ENCODE assay signal across 2 cellular contexts in the genomic region with DNA sequence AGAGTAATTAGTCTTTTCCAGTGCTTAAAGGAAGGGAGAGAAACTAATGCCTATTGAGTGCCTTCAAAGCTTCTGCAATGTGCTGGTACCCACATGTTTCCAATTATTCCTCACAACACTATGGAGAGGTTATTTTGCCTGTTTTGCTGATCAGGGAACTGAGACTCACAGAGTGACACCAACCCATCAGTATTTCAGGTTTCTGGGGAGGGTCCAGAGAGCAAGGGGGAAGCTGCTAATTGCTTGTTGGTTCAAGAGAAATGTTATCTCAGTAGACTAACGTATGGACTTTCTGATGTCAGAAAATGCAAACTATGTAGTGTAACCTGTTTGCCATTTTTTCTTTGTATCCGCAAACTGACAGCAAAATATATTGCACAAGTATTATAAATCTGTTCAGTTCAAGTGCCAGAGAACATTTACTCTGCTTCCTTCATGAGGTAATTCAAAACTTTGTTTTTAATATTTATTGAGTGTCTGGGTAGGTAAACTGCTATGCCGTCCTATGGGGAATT.
TF ChIP-seq lines count a peak whose summit lies in the region.

No MANE protein-coding gene starts in this region.

TF ChIP-seq in SK-N-SH, 30 proteins besides CTCF, POLR2A, EP300 and RAD21 (continued from another document):
- TF ChIP-seq FOXJ3 (CRISPR knock-in tag; IDR thresholded peaks at IDR 0.05) (no peak), TEAD4 (IDR thresholded peaks at IDR 0.05; ENCODE audit: borderline replicate concordance, insufficient read depth) (no peak)
TF ChIP-seq in SK-N-SH: peak in this region for 0.

TF ChIP-seq in SK-N-SH treated with all-trans-retinoic acid at 6 μM for 48 hours, 23 proteins besides CTCF, POLR2A, EP300 and RAD21:
- TF ChIP-seq, protein P1, sequence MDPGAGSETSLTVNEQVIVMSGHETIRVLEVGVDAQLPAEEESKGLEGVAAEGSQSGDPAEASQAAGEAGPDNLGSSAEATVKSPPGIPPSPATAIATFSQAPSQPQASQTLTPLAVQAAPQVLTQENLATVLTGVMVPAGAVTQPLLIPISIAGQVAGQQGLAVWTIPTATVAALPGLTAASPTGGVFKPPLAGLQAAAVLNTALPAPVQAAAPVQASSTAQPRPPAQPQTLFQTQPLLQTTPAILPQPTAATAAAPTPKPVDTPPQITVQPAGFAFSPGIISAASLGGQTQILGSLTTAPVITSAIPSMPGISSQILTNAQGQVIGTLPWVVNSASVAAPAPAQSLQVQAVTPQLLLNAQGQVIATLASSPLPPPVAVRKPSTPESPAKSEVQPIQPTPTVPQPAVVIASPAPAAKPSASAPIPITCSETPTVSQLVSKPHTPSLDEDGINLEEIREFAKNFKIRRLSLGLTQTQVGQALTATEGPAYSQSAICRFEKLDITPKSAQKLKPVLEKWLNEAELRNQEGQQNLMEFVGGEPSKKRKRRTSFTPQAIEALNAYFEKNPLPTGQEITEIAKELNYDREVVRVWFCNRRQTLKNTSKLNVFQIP (CRISPR knock-in tag; IDR thresholded peaks at IDR 0.05; ENCODE audit: borderline replicate concordance, low read depth), result no peak
- TF ChIP-seq RARB (CRISPR knock-in tag; IDR thresholded peaks at IDR 0.05) (no peak), ARNTL (CRISPR knock-in tag; IDR thresholded peaks at IDR 0.05; ENCODE audit: borderline replicate concordance, low read depth) (no peak), CREB5 (CRISPR knock-in tag; IDR thresholded peaks at IDR 0.05; ENCODE audit: low read depth) (no peak), OSR1 (CRISPR knock-in tag; IDR thresholded peaks at IDR 0.05) (no peak), CSDC2 (CRISPR knock-in tag; IDR thresholded peaks at IDR 0.05) (no peak), ZFP3 (CRISPR knock-in tag; IDR thresholded peaks at IDR 0.05) (no peak), ZNF8 (CRISPR knock-in tag; IDR thresholded peaks at IDR 0.05) (no peak), ISL1 (CRISPR knock-in tag; IDR thresholded peaks at IDR 0.05) (no peak)
